In the genomic region with DNA sequence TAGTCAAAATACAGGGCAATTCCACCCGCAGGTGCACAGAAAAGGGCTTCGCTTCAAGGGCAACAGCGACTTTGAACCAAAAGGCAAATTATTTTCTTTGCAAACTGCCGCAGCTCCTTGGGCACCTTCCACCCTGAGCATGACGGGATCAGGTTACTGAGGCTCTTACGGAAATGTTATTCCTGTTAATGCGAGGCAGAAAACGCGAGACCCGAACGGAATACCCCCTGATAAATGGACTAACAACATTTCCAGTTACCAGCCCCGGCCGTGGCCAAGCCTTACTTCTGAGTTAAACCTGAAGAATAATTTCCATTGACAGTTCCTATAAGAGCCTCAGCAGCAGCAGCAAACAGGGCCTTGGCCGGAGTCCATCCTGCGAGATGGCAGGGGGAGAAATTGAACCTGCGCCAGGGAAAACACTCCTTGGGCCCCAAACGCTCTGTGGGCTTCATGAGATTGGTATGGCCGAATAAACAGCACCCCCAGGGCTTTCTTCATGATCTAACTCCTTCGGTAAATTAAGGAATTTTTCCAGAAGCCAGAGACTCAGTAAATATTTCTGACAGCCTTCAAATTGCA, we compare ENCODE assay signal across 15 cellular contexts.
DNase-seq lines count a peak whose midpoint lies in the region; ATAC-seq and TF ChIP-seq lines count a peak whose summit lies in the region.
"Had no signal": no experiment of that assay in that cellular context is flagged by ENCODE, and none has a peak within 500 bp of the region (broad histone marks: within the 10 kb centered on the region; RNA-seq: fewer than 3 reads in every experiment).

No MANE protein-coding gene starts in this region.

- no peak overlapping the region for H2AFZ ChIP-seq in GM23338

- H3K27ac Mint-ChIP-seq in GM23338 (no peak overlapping the region), HFFc6 (no peak overlapping the region)
- H3K27ac Mint-ChIP-seq: activated CD4-positive, alpha-beta memory T cell treated with anti-CD3 and anti-CD28 coated beads for 36 hours; CD4-positive, alpha-beta memory T cell had no signal

- H3F3A ChIP-seq in GM23338 (replicated peaks; ENCODE audit: low read depth), result no peaks in the 10 kb centered on the region

- no peak overlapping the region for H3K4me2 ChIP-seq in GM23338
- H3K4me2 ChIP-seq: KMS-11 had no signal

- DNase-seq in GM23338 (ENCODE audit: low spot score) (peak; percentile 17), NCI-H446 treated with DMSO at 0.1 percent for 48 hours (lab: John Stamatoyannopoulos, UW) (peak; percentile 1), epithelial cell of esophagus (ENCODE audit: low read depth) (peak; percentile 11), skeletal muscle cell (ENCODE audit: low read depth) (peak; percentile 80), HFFc6 (no peak), NCI-H524 treated with DMSO at 0.1 percent for 48 hours (lab: John Stamatoyannopoulos, UW) (no peak)
- no peak for DNase-seq in activated CD4-positive, CD25-positive, alpha-beta regulatory T cell (lab: John Stamatoyannopoulos, UW)
- DNase-seq in activated CD4-positive, alpha-beta T cell treated with anti-CD3 and anti-CD28 coated beads for 4 hours, result no peak
- DNase-seq: activated CD4-positive, alpha-beta memory T cell treated with anti-CD3 and anti-CD28 coated beads for 36 hours; activated naive CD4-positive, alpha-beta T cell treated with anti-CD3 and anti-CD28 coated beads, Interleukin-2, amount 50 U/mL, for 16 hours; CD4-positive, alpha-beta memory T cell; stimulated activated CD8-positive, alpha-beta memory T cell treated with anti-CD3 and anti-CD28 coated beads, Interleukin-4, amount 100 ng/mL, for 48 hours; T-helper 1 cell had no signal

- no peak for TF ChIP-seq CTCF in GM23338 (conservative IDR thresholded peaks at IDR 0.05; ENCODE audit: low read depth in 2 of 2)
- TF ChIP-seq CTCF in epithelial cell of esophagus (IDR thresholded peaks at IDR 0.05; ENCODE audit: insufficient read depth, low read depth, low read length, missing control alignments), result no peak
- no peak for TF ChIP-seq CTCF in HFFc6 (IDR thresholded peaks at IDR 0.05)

- H3K79me2 ChIP-seq in GM23338 (replicated peaks; ENCODE audit: insufficient read depth), result no peaks in the 10 kb centered on the region

- H3K27me3 ChIP-seq in GM23338 (ENCODE audit: insufficient read depth), result no peaks in the 10 kb centered on the region

- no peak overlapping the region for H3K4me3 ChIP-seq in GM23338
- H3K4me3 ChIP-seq in epithelial cell of esophagus (ENCODE audit: low read length), result no peak overlapping the region
- no peak overlapping the region for H3K4me3 ChIP-seq in skeletal muscle cell (ENCODE audit: low read depth, low read length)
- H3K4me3 ChIP-seq: HAP-1 had no signal

- H3K9me2 ChIP-seq in GM23338 (ENCODE audit: insufficient read depth), result no peaks in the 10 kb centered on the region

- H3K36me3 Mint-ChIP-seq in GM23338 (ENCODE audit: low read depth) (no peaks in the 10 kb centered on the region), HFFc6 (ENCODE audit: low read depth) (no peaks in the 10 kb centered on the region)
- H3K36me3 Mint-ChIP-seq: activated CD4-positive, alpha-beta memory T cell treated with anti-CD3 and anti-CD28 coated beads for 36 hours; CD4-positive, alpha-beta memory T cell had no signal

- ATAC-seq in GM23338, result no peak

- H3K36me3 ChIP-seq in GM23338 (ENCODE audit: insufficient read depth), result no peaks in the 10 kb centered on the region
- H3K36me3 ChIP-seq: HAP-1 had no signal

- H3K4me3 Mint-ChIP-seq in GM23338 (no peak overlapping the region), HFFc6 (no peak overlapping the region)
- H3K4me3 Mint-ChIP-seq: activated CD4-positive, alpha-beta memory T cell treated with anti-CD3 and anti-CD28 coated beads for 36 hours; CD4-positive, alpha-beta memory T cell had no signal

- H3K4me1 Mint-ChIP-seq in GM23338 (peaks cover 20% of the 10 kb centered on the region), HFFc6 (ENCODE audit: low read depth) (peaks cover 7% of the 10 kb centered on the region)
- H3K4me1 Mint-ChIP-seq: CD4-positive, alpha-beta memory T cell had no signal

- H3K9me3 Mint-ChIP-seq in GM23338, result no peaks in the 10 kb centered on the region
- no peaks in the 10 kb centered on the region; the same call in 1 of the 2 replicates for H3K9me3 Mint-ChIP-seq in HFFc6
- H3K9me3 Mint-ChIP-seq: activated CD4-positive, alpha-beta memory T cell treated with anti-CD3 and anti-CD28 coated beads for 36 hours; CD4-positive, alpha-beta memory T cell had no signal

- no peaks in the 10 kb centered on the region for H4K20me1 ChIP-seq in GM23338 (replicated peaks; ENCODE audit: insufficient read depth)

- H3K4me1 ChIP-seq in GM23338 (ENCODE audit: insufficient read depth), result 0 out of 2 replicates have a peak, but pooled peaks cover under 1% of the 10 kb centered on the region
- H3K4me1 ChIP-seq: HAP-1 had no signal

- H3K27me3 Mint-ChIP-seq in GM23338 (ENCODE audit: insufficient read depth, low read depth, poor library complexity) (no peaks in the 10 kb centered on the region), HFFc6 (ENCODE audit: insufficient read depth) (peaks cover 2% of the 10 kb centered on the region)
- H3K27me3 Mint-ChIP-seq: activated CD4-positive, alpha-beta memory T cell treated with anti-CD3 and anti-CD28 coated beads for 36 hours had no signal

- no peak overlapping the region for H3K27ac ChIP-seq in GM23338 (ENCODE audit: low read depth)
- H3K27ac ChIP-seq: KMS-11 had no signal

TF ChIP-seq in GM23338, 12 proteins besides CTCF, POLR2A, EP300 and RAD21 (continues in another document):
- TF ChIP-seq CREB1 (CRISPR knock-in tag; IDR thresholded peaks at IDR 0.05; ENCODE audit: low read depth), result no peak
- TF ChIP-seq, protein P1, sequence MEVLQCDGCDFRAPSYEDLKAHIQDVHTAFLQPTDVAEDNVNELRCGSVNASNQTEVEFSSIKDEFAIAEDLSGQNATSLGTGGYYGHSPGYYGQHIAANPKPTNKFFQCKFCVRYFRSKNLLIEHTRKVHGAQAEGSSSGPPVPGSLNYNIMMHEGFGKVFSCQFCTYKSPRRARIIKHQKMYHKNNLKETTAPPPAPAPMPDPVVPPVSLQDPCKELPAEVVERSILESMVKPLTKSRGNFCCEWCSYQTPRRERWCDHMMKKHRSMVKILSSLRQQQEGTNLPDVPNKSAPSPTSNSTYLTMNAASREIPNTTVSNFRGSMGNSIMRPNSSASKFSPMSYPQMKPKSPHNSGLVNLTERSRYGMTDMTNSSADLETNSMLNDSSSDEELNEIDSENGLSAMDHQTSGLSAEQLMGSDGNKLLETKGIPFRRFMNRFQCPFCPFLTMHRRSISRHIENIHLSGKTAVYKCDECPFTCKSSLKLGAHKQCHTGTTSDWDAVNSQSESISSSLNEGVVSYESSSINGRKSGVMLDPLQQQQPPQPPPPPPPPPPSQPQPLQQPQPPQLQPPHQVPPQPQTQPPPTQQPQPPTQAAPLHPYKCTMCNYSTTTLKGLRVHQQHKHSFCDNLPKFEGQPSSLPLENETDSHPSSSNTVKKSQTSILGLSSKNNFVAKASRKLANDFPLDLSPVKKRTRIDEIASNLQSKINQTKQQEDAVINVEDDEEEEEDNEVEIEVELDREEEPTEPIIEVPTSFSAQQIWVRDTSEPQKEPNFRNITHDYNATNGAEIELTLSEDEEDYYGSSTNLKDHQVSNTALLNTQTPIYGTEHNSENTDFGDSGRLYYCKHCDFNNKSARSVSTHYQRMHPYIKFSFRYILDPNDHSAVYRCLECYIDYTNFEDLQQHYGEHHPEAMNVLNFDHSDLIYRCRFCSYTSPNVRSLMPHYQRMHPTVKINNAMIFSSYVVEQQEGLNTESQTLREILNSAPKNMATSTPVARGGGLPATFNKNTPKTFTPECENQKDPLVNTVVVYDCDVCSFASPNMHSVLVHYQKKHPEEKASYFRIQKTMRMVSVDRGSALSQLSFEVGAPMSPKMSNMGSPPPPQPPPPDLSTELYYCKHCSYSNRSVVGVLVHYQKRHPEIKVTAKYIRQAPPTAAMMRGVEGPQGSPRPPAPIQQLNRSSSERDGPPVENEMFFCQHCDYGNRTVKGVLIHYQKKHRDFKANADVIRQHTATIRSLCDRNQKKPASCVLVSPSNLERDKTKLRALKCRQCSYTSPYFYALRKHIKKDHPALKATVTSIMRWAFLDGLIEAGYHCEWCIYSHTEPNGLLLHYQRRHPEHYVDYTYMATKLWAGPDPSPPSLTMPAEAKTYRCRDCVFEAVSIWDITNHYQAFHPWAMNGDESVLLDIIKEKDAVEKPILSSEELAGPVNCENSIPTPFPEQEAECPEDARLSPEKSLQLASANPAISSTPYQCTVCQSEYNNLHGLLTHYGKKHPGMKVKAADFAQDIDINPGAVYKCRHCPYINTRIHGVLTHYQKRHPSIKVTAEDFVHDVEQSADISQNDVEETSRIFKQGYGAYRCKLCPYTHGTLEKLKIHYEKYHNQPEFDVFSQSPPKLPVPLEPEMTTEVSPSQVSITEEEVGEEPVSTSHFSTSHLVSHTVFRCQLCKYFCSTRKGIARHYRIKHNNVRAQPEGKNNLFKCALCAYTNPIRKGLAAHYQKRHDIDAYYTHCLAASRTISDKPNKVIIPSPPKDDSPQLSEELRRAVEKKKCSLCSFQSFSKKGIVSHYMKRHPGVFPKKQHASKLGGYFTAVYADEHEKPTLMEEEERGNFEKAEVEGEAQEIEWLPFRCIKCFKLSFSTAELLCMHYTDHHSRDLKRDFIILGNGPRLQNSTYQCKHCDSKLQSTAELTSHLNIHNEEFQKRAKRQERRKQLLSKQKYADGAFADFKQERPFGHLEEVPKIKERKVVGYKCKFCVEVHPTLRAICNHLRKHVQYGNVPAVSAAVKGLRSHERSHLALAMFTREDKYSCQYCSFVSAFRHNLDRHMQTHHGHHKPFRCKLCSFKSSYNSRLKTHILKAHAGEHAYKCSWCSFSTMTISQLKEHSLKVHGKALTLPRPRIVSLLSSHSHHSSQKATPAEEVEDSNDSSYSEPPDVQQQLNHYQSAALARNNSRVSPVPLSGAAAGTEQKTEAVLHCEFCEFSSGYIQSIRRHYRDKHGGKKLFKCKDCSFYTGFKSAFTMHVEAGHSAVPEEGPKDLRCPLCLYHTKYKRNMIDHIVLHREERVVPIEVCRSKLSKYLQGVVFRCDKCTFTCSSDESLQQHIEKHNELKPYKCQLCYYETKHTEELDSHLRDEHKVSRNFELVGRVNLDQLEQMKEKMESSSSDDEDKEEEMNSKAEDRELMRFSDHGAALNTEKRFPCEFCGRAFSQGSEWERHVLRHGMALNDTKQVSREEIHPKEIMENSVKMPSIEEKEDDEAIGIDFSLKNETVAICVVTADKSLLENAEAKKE (CRISPR knock-in tag; IDR thresholded peaks at IDR 0.05), result no peak

Comparison
In these comparisons a context has a peak if more than half of its experiments do, and no peak if none do; other contexts are left out.
1. DNase-seq: peak in GM23338 (single experiment), NCI-H446 treated with DMSO at 0.1 percent for 48 hours (single experiment), epithelial cell of esophagus (single experiment) and skeletal muscle cell (single experiment); none in HFFc6 (single experiment), activated CD4-positive, CD25-positive, alpha-beta regulatory T cell (0 of 4), NCI-H524 treated with DMSO at 0.1 percent for 48 hours (single experiment) and activated CD4-positive, alpha-beta T cell treated with anti-CD3 and anti-CD28 coated beads for 4 hours (0 of 2).